16 cellular contexts compared by ENCODE assay signal in genomic region chr6:31870385-31870921, GRCh38. TPM values are rescaled to one million over a fixed set of nuclear protein-coding genes. Genes with fewer than 3 reads are reported as not detected.
A peak's percentile ranks its signal among the peaks of the same experiment; 100 is the strongest.
DNase-seq lines count a peak whose midpoint lies in the region; ATAC-seq and TF ChIP-seq lines count a peak whose summit lies in the region.
"Had no signal": no experiment of that assay in that cellular context is flagged by ENCODE, and none has a peak within 500 bp of the region (broad histone marks: within the 10 kb centered on the region; RNA-seq: fewer than 3 reads in every experiment).

No MANE protein-coding gene starts in this region.

- H4K20me1 ChIP-seq in GM23338 (replicated peaks; ENCODE audit: insufficient read depth), result no peaks in the 10 kb centered on the region

- H3K4me2 ChIP-seq in GM23338, result peak overlapping the region; percentile 55; the same call in 1 of the 2 replicates

- TF ChIP-seq POLR2A in gastrocnemius medialis (IDR thresholded peaks at IDR 0.05), result no peak

- H3K4me3 Mint-ChIP-seq in GM23338, result no peak overlapping the region
- H3K4me3 Mint-ChIP-seq: activated naive CD8-positive, alpha-beta T cell treated with anti-CD3 and anti-CD28 coated beads, Interleukin-2, amount 10 ng/mL, durations not matched to agents 7 days and 5 days; immature natural killer cell; stimulated activated naive B cell treated with anti-CD40 and anti-IgM and Interleukin-4, amounts not matched to agents 10 μg/mL and 1 μg/mL and 100 μg/mL, for 72 hours had no signal

- H3K27ac ChIP-seq in GM23338 (ENCODE audit: low read depth), result no peak overlapping the region
- H3K27ac ChIP-seq in gastrocnemius medialis, result no peak overlapping the region
- H3K27ac ChIP-seq: colonic mucosa, psoas muscle had no signal

- H3K36me3 Mint-ChIP-seq in GM23338 (ENCODE audit: low read depth), result no peaks in the 10 kb centered on the region
- H3K36me3 Mint-ChIP-seq: activated naive CD8-positive, alpha-beta T cell treated with anti-CD3 and anti-CD28 coated beads, Interleukin-2, amount 10 ng/mL, durations not matched to agents 7 days and 5 days; immature natural killer cell; stimulated activated naive B cell treated with anti-CD40 and anti-IgM and Interleukin-4, amounts not matched to agents 10 μg/mL and 1 μg/mL and 100 μg/mL, for 72 hours had no signal

- H3K9me3 Mint-ChIP-seq in GM23338, result no peaks in the 10 kb centered on the region
- H3K9me3 Mint-ChIP-seq: activated naive CD8-positive, alpha-beta T cell treated with anti-CD3 and anti-CD28 coated beads, Interleukin-2, amount 10 ng/mL, durations not matched to agents 7 days and 5 days; immature natural killer cell; stimulated activated naive B cell treated with anti-CD40 and anti-IgM and Interleukin-4, amounts not matched to agents 10 μg/mL and 1 μg/mL and 100 μg/mL, for 72 hours had no signal

- no peaks in the 10 kb centered on the region for H3K79me2 ChIP-seq in GM23338 (replicated peaks; ENCODE audit: insufficient read depth)

- peaks cover 5% of the 10 kb centered on the region for H3K27me3 Mint-ChIP-seq in GM23338 (ENCODE audit: insufficient read depth, low read depth, poor library complexity)

- no peaks in the 10 kb centered on the region for H3K9me3 ChIP-seq in gastrocnemius medialis
- H3K9me3 ChIP-seq: colonic mucosa, psoas muscle had no signal

- H3F3A ChIP-seq in GM23338 (replicated peaks; ENCODE audit: low read depth), result no peaks in the 10 kb centered on the region

- peak; percentile 49 to 66 for TF ChIP-seq CTCF in GM23338 (conservative IDR thresholded peaks at IDR 0.05; ENCODE audit: low read depth in 2 of 2)
- TF ChIP-seq CTCF in gastrocnemius medialis (IDR thresholded peaks at IDR 0.05 in 4 of 5, conservative IDR thresholded peaks at IDR 0.05 in 1 of 5), result no peak

- no peaks in the 10 kb centered on the region for H3K36me3 ChIP-seq in GM23338 (ENCODE audit: insufficient read depth)
- H3K36me3 ChIP-seq in gastrocnemius medialis, result no peaks in the 10 kb centered on the region

- DNase-seq in ACHN (peak; percentile 60), GM23338 (ENCODE audit: low spot score) (peak; percentile 66), iPS-NIHi7 (ENCODE audit: extremely low spot score) (peak; percentile 47), hypothalamus (lab: John Stamatoyannopoulos, UW) (no peak), NCI-H1092 treated with DMSO at 0.1 percent for 48 hours (lab: John Stamatoyannopoulos, UW) (no peak), DMS79 (lab: John Stamatoyannopoulos, UW) (no peak), gastrocnemius medialis (no peak)
- DNase-seq: activated naive CD8-positive, alpha-beta T cell treated with anti-CD3 and anti-CD28 coated beads, Interleukin-2, amount 10 ng/mL, durations not matched to agents 7 days and 5 days; colonic mucosa; immature natural killer cell; NCI-H2107; stimulated activated CD4-positive, alpha-beta T cell treated with anti-CD3 and anti-CD28 coated beads, Interleukin-4, amount 100 ng/mL, for 1 hour; stimulated activated naive B cell treated with anti-CD40 and anti-IgM and Interleukin-4, amounts not matched to agents 10 μg/mL and 1 μg/mL and 100 μg/mL, for 72 hours had no signal

- H3K4me1 ChIP-seq in GM23338 (ENCODE audit: insufficient read depth) (peaks cover 6% of the 10 kb centered on the region; the same call in 1 of the 2 replicates), gastrocnemius medialis (no peaks in the 10 kb centered on the region)
- H3K4me1 ChIP-seq: psoas muscle had no signal

- H3K27ac Mint-ChIP-seq in GM23338, result no peak overlapping the region
- H3K27ac Mint-ChIP-seq: activated naive CD8-positive, alpha-beta T cell treated with anti-CD3 and anti-CD28 coated beads, Interleukin-2, amount 10 ng/mL, durations not matched to agents 7 days and 5 days had no signal

- H3K4me3 ChIP-seq in GM23338 (no peak overlapping the region), gastrocnemius medialis (no peak overlapping the region)
- H3K4me3 ChIP-seq: colonic mucosa, psoas muscle had no signal

- ATAC-seq in GM23338, result peak; percentile 75
- ATAC-seq in SK-N-SH treated with all-trans-retinoic acid at 6 μM for 48 hours, result peak; percentile 16; the same call in 2 of the 3 replicates
- ATAC-seq in gastrocnemius medialis, result no peak
- ATAC-seq: psoas muscle had no signal

- H3K27me3 ChIP-seq in GM23338 (ENCODE audit: insufficient read depth), result no peaks in the 10 kb centered on the region
- H3K27me3 ChIP-seq in gastrocnemius medialis, result no peaks in the 10 kb centered on the region
- H3K27me3 ChIP-seq: colonic mucosa had no signal

- peaks cover 8% of the 10 kb centered on the region for H3K4me1 Mint-ChIP-seq in GM23338
- H3K4me1 Mint-ChIP-seq: immature natural killer cell; stimulated activated naive B cell treated with anti-CD40 and anti-IgM and Interleukin-4, amounts not matched to agents 10 μg/mL and 1 μg/mL and 100 μg/mL, for 72 hours had no signal

- intact Hi-C loops in gastrocnemius medialis (cut with DNase I; ENCODE audit: low total_unique reads), result no loop called here

- in situ Hi-C loops in ACHN (cut with HindIII; ENCODE audit: low pct_ligation_motif_present, low pct_unique_long_range_greater_than_20kb, low sequenced_read_pairs), result no loop called here
- in situ Hi-C loops in gastrocnemius medialis (cut with MboI; ENCODE audit: low sequenced_read_pairs in 4 of 4), result loop anchor here in 1 of 4 donors (25.0 kb wide), 1 partner anchor 1417 kb away; the partner anchor contains the start of genes B3GALT4, PFDN6, RGL2 and WDR46

- no peaks in the 10 kb centered on the region for H3K9me2 ChIP-seq in GM23338 (ENCODE audit: insufficient read depth)

- peak overlapping the region; percentile 74; the same call in 1 of the 2 replicates for H2AFZ ChIP-seq in GM23338

TF ChIP-seq in SK-N-SH treated with all-trans-retinoic acid at 6 μM for 48 hours, 23 proteins besides CTCF, POLR2A, EP300 and RAD21 (continues in another document):
- TF ChIP-seq CREB5 (CRISPR knock-in tag; IDR thresholded peaks at IDR 0.05; ENCODE audit: low read depth), result no peak
- no peak for TF ChIP-seq ARNTL (CRISPR knock-in tag; IDR thresholded peaks at IDR 0.05; ENCODE audit: borderline replicate concordance, low read depth)
- no peak for TF ChIP-seq PATZ1 (CRISPR knock-in tag; IDR thresholded peaks at IDR 0.05; ENCODE audit: borderline replicate concordance)
- TF ChIP-seq OSR1 (CRISPR knock-in tag; IDR thresholded peaks at IDR 0.05), result no peak
- no peak for TF ChIP-seq TCF4 (CRISPR knock-in tag; IDR thresholded peaks at IDR 0.05; ENCODE audit: borderline replicate concordance)
- TF ChIP-seq PPARA (CRISPR knock-in tag; IDR thresholded peaks at IDR 0.05; ENCODE audit: borderline replicate concordance), result no peak
- TF ChIP-seq ZNF70 (CRISPR knock-in tag; IDR thresholded peaks at IDR 0.05), result no peak
- TF ChIP-seq ESRRG (CRISPR knock-in tag; IDR thresholded peaks at IDR 0.05), result no peak
- no peak for TF ChIP-seq TOX (CRISPR knock-in tag; IDR thresholded peaks at IDR 0.05; ENCODE audit: borderline replicate concordance)
- TF ChIP-seq ZNF565 (CRISPR knock-in tag; conservative IDR thresholded peaks at IDR 0.05; ENCODE audit: low read depth), result no peak

RNA-seq across cellular contexts. Expression of gene NEU1, which starts 7.8 kb away (rescaled TPM):
- total RNA-seq in GM23338 (2014; rRNA removed; shearing (Covaris generic)), result 41.1 and 47.4 TPM in 2 replicates
- polyA plus RNA-seq in GM23338 (2016; fragmentation: Nextera tagmentation; extraction: Ambion mirVana), result 31.4 and 32.3 TPM in 2 replicates
- total RNA-seq in gastrocnemius medialis, result 10 to 100 TPM; 20.8 to 42.7 (median 38.1) TPM

RNA-seq across cellular contexts. Expression of gene SLC44A4, which starts 8.3 kb away (rescaled TPM):
- total RNA-seq in GM23338 (2014; rRNA removed; shearing (Covaris generic)), result 3.7 and 4.6 TPM in 2 replicates
- polyA plus RNA-seq in GM23338 (2016; fragmentation: Nextera tagmentation; extraction: Ambion mirVana), result 1.1 and 1.2 TPM in 2 replicates
- total RNA-seq in gastrocnemius medialis, result 1 to 10 TPM in 1 of 4 donors, not detected in 3; 1.6 TPM
- total RNA-seq: activated naive CD8-positive, alpha-beta T cell treated with anti-CD3 and anti-CD28 coated beads, Interleukin-2, amount 10 ng/mL, durations not matched to agents 7 days and 5 days; LHCN-M2 had no signal
- polyA plus RNA-seq: immature natural killer cell had no signal

RNA-seq across cellular contexts. Expression of gene EHMT2, which starts 27.0 kb away (rescaled TPM):
- 184 and 193 TPM in 2 replicates for total RNA-seq in GM23338 (2014; rRNA removed; shearing (Covaris generic))
- polyA plus RNA-seq in GM23338 (2016; fragmentation: Nextera tagmentation; extraction: Ambion mirVana), result 112 and 113 TPM in 2 replicates
- total RNA-seq in gastrocnemius medialis, result 10 to 100 TPM in 3 of 4 donors, 1 to 10 TPM in 1; 8.4 to 17.5 (median 13.0) TPM

RNA-seq across cellular contexts. Expression of gene ZBTB12, which starts 31.4 kb away (rescaled TPM):
- 14.4 and 14.9 TPM in 2 replicates for total RNA-seq in GM23338 (2014; rRNA removed; shearing (Covaris generic))
- polyA plus RNA-seq in GM23338 (2016; fragmentation: Nextera tagmentation; extraction: Ambion mirVana), result 0.18 and 0.68 TPM in 2 replicates
- total RNA-seq in gastrocnemius medialis, result under 1 TPM in 1 of 4 donors, not detected in 3; 0.26 TPM
- polyA plus RNA-seq: immature natural killer cell had no signal

RNA-seq across cellular contexts. Expression of gene HSPA1B, which starts 42.9 kb away (rescaled TPM):
- 102 and 113 TPM in 2 replicates for total RNA-seq in GM23338 (2014; rRNA removed; shearing (Covaris generic))
- polyA plus RNA-seq in GM23338 (2016; fragmentation: Nextera tagmentation; extraction: Ambion mirVana), result 25.9 and 31.7 TPM in 2 replicates
- 100 to 1,000 TPM in 2 of 4 donors, 10 to 100 TPM in 2; 71.5 to 178 (median 112) TPM for total RNA-seq in gastrocnemius medialis

Comparison
In these comparisons a context has a peak if more than half of its experiments do, and no peak if none do; other contexts are left out.
1. DNase-seq: peak in ACHN (single experiment), GM23338 (single experiment) and iPS-NIHi7 (single experiment); none in hypothalamus (0 of 51), NCI-H1092 treated with DMSO at 0.1 percent for 48 hours (single experiment), DMS79 (single experiment) and gastrocnemius medialis (0 of 2).
2. ATAC-seq: peak in GM23338 (single experiment) and SK-N-SH treated with all-trans-retinoic acid at 6 μM for 48 hours (single experiment); none in gastrocnemius medialis (0 of 2).
3. CTCF ChIP-seq: peak in GM23338 (2 of 2); none in gastrocnemius medialis (0 of 5).
4. RNA of gene EHMT2, which starts 27.0 kb away (total RNA-seq): 184 to 193 TPM in GM23338; 8.4 to 17.5 TPM in gastrocnemius medialis; every median in the first group is over 10 times any median in the second.